In the genomic region with DNA sequence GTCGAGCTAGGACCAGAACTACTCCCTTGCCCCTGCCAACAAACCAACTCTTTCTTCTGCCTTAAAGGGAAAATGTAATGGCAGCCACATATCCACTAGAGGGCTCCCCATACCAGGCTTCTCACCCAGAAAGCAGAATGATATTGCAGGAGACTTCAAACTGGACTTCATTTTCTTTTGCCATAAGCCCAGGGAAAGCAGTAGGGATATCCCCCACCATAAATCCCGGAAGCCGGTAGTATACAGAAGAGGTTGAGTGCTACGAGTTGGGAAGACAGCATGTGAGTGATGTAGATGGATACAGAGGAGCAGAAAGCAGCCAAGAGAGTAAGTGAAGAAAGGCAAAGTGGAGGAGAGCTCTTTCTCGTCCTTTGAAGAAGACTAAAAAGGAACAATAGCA, we compare ENCODE assay signal across 8 cellular contexts. TPM values are rescaled to one million over a fixed set of nuclear protein-coding genes. Genes with fewer than 3 reads are reported as not detected.
A peak's percentile ranks its signal among the peaks of the same experiment; 100 is the strongest.
DNase-seq lines count a peak whose midpoint lies in the region; ATAC-seq and TF ChIP-seq lines count a peak whose summit lies in the region.

No MANE protein-coding gene starts in this region.

- H3K27me3 ChIP-seq in dorsolateral prefrontal cortex, result no peaks in the 10 kb centered on the region

- H3K27ac ChIP-seq in C4-2B (no peak overlapping the region), dorsolateral prefrontal cortex (peak overlapping the region in 52 of 59 donors; percentile 1 to 88 (median 66))

- CTCF ChIA-PET in HEK293T (lab: Yijun Ruan, JAX), result interaction anchor here (0.6 to 2.4 kb wide), 9 partner anchors 28 to 572 kb away, joined by 3 to 12 read pairs (median 4); partner anchors contain the start of gene LGALS12
- CTCF ChIA-PET in activated CD4-positive, alpha-beta T cell treated with anti-CD3 and anti-CD28 coated beads, Interleukin-2, amount 10 ng/mL, durations not matched to agents 7 days and 5 days (lab: Charles Lee), result interaction anchor here (0.6 to 1.9 kb wide), 9 partner anchors 11 to 593 kb away, joined by 3 to 6 read pairs (median 3); no protein-coding TSS in a partner anchor

- H3K4me1 Mint-ChIP-seq in activated CD4-positive, alpha-beta T cell treated with anti-CD3 and anti-CD28 coated beads, Interleukin-2, amount 10 ng/mL, durations not matched to agents 7 days and 5 days, result no peaks in the 10 kb centered on the region

- intact Hi-C loops in dorsolateral prefrontal cortex (cut with DNase I), result loop anchor here (1.0 to 10.0 kb wide), 5 partner anchors 29 to 266 kb away; no protein-coding TSS in a partner anchor

- peaks cover 8% of the 10 kb centered on the region for H3K9me3 Mint-ChIP-seq in activated CD4-positive, alpha-beta T cell treated with anti-CD3 and anti-CD28 coated beads, Interleukin-2, amount 10 ng/mL, durations not matched to agents 7 days and 5 days

- no peak overlapping the region for H3K27ac Mint-ChIP-seq in activated CD4-positive, alpha-beta T cell treated with anti-CD3 and anti-CD28 coated beads, Interleukin-2, amount 10 ng/mL, durations not matched to agents 7 days and 5 days

- H3K27me3 Mint-ChIP-seq in activated CD4-positive, alpha-beta T cell treated with anti-CD3 and anti-CD28 coated beads, Interleukin-2, amount 10 ng/mL, durations not matched to agents 7 days and 5 days, result peaks cover 28% of the 10 kb centered on the region

- TF ChIP-seq CTCF in C4-2B (conservative IDR thresholded peaks at IDR 0.05) (peak; percentile 96), dorsolateral prefrontal cortex (IDR thresholded peaks at IDR 0.05 in 54 of 56, conservative IDR thresholded peaks at IDR 0.05 in 2 of 56; ENCODE audit: low read depth in 1 of 56, partially characterized antibody in 56 of 56) (peak; percentile 79 to 99 (median 94))

- peak overlapping the region in 13 of 59 donors; percentile 7 to 37 (median 20) for H3K4me3 ChIP-seq in dorsolateral prefrontal cortex

- no peak overlapping the region for H3K4me3 Mint-ChIP-seq in activated CD4-positive, alpha-beta T cell treated with anti-CD3 and anti-CD28 coated beads, Interleukin-2, amount 10 ng/mL, durations not matched to agents 7 days and 5 days

- POLR2A ChIA-PET in HEK293T (lab: Yijun Ruan, JAX), result no interaction called here
- POLR2A ChIA-PET in activated CD4-positive, alpha-beta T cell treated with anti-CD3 and anti-CD28 coated beads, Interleukin-2, amount 10 ng/mL, durations not matched to agents 7 days and 5 days (lab: Charles Lee), result no interaction called here

- DNase-seq in HEK293T (ENCODE audit: extremely low spot score) (peak; percentile 74), NCI-H526 (lab: John Stamatoyannopoulos, UW) (peak; percentile 77 to 84), dorsolateral prefrontal cortex (peak in 7 of 10 donors; percentile 24 to 77 (median 49)), medulla oblongata (ENCODE audit: extremely low spot score) (peak; percentile 93)
- peak; percentile 64 for DNase-seq in activated CD4-positive, alpha-beta T cell treated with anti-CD3 and anti-CD28 coated beads, Interleukin-2, amount 10 ng/mL, durations not matched to agents 7 days and 5 days
- DNase-seq in stimulated activated CD8-positive, alpha-beta memory T cell treated with anti-CD3 and anti-CD28 coated beads, Interleukin-15, amount 100 ng/mL, for 48 hours (ENCODE audit: low read depth in 2 of 2), result peak; percentile 11 to 18

- ATAC-seq in HG03439 (IDR thresholded peaks at IDR 0.05; ENCODE audit: unreplicated experiment), result no peak

- peaks cover 2% of the 10 kb centered on the region for H3K36me3 Mint-ChIP-seq in activated CD4-positive, alpha-beta T cell treated with anti-CD3 and anti-CD28 coated beads, Interleukin-2, amount 10 ng/mL, durations not matched to agents 7 days and 5 days (ENCODE audit: low read depth)

TF ChIP-seq in HEK293T, 16 proteins besides CTCF, POLR2A, EP300 and RAD21:
- TF ChIP-seq CTBP1 (IDR thresholded peaks at IDR 0.05; ENCODE audit: borderline replicate concordance) (no peak), TARDBP (IDR thresholded peaks at IDR 0.05) (no peak), ELF4 (IDR thresholded peaks at IDR 0.05) (no peak), L3MBTL2 (conservative IDR thresholded peaks at IDR 0.05) (no peak; the same call in 1 of the 2 replicates), ZNF384 (IDR thresholded peaks at IDR 0.05) (no peak), ARNT (IDR thresholded peaks at IDR 0.05) (no peak), PKNOX1 (IDR thresholded peaks at IDR 0.05) (no peak), LEF1 (IDR thresholded peaks at IDR 0.05; ENCODE audit: borderline replicate concordance) (no peak), FOXM1 (IDR thresholded peaks at IDR 0.05; ENCODE audit: borderline replicate concordance) (no peak), NFRKB (IDR thresholded peaks at IDR 0.05) (no peak), FOXA1 (IDR thresholded peaks at IDR 0.05) (no peak), SUZ12 (IDR thresholded peaks at IDR 0.05) (no peak), BHLHE40 (IDR thresholded peaks at IDR 0.05; ENCODE audit: borderline replicate concordance) (no peak), SP1 (IDR thresholded peaks at IDR 0.05) (no peak)

RNA-seq across cellular contexts. Expression of gene PLAAT5, which starts 12.1 kb away (rescaled TPM):
- not detected for total RNA-seq in activated CD4-positive, alpha-beta T cell treated with anti-CD3 and anti-CD28 coated beads, Interleukin-2, amount 10 ng/mL, durations not matched to agents 7 days and 5 days
- total RNA-seq in dorsolateral prefrontal cortex, result 10 to 100 TPM in 8 of 120 experiments, 1 to 10 TPM in 112; 1.7 to 13.3 (median 6.4) TPM

RNA-seq across cellular contexts. Expression of gene LGALS12, which starts 27.0 kb away (rescaled TPM):
- not detected for total RNA-seq in activated CD4-positive, alpha-beta T cell treated with anti-CD3 and anti-CD28 coated beads, Interleukin-2, amount 10 ng/mL, durations not matched to agents 7 days and 5 days
- under 1 TPM in 16 of 120 experiments, not detected in 104; 0.23 to 0.60 (median 0.40) TPM for total RNA-seq in dorsolateral prefrontal cortex

RNA-seq across cellular contexts. Expression of gene PLAAT4, which starts 57.7 kb away (rescaled TPM):
- 100 to 1,000 TPM; 136 to 137 TPM for total RNA-seq in activated CD4-positive, alpha-beta T cell treated with anti-CD3 and anti-CD28 coated beads, Interleukin-2, amount 10 ng/mL, durations not matched to agents 7 days and 5 days
- 100 to 1,000 TPM in 2 of 120 experiments, 10 to 100 TPM in 118; 11.2 to 117 (median 25.4) TPM for total RNA-seq in dorsolateral prefrontal cortex

Comparison
In these comparisons a context has a peak if more than half of its experiments do, and no peak if none do; other contexts are left out.
1. DNase-seq: peak in every context shown above with its lines; median percentile 93 in medulla oblongata; 80 in NCI-H526; 74 in HEK293T; 64 in activated CD4-positive, alpha-beta T cell treated with anti-CD3 and anti-CD28 coated beads, Interleukin-2, amount 10 ng/mL, durations not matched to agents 7 days and 5 days; 49 in dorsolateral prefrontal cortex; 14 in stimulated activated CD8-positive, alpha-beta memory T cell treated with anti-CD3 and anti-CD28 coated beads, Interleukin-15, amount 100 ng/mL, for 48 hours.